24 cellular contexts compared by ENCODE assay signal in genomic region chr1:39620659-39621165, GRCh38. TPM values are rescaled to one million over a fixed set of nuclear protein-coding genes. Genes with fewer than 3 reads are reported as not detected.
"Had no signal": no experiment of that assay in that cellular context is flagged by ENCODE, and none has a peak within 500 bp of the region (broad histone marks: within the 10 kb centered on the region; RNA-seq: fewer than 3 reads in every experiment).

No MANE protein-coding gene starts in this region.

- ATAC-seq: activated CD8-positive, alpha-beta T cell treated with anti-CD3 and anti-CD28 coated beads, Interleukin-2, amount 10 ng/mL, durations not matched to agents 7 days and 5 days; WTC11 had no signal

- H3K36me3 ChIP-seq: breast epithelium, Peyer's patch had no signal

- H3K4me1 Mint-ChIP-seq: activated naive CD4-positive, alpha-beta T cell treated with anti-CD3 and anti-CD28 coated beads, Interleukin-2, amount 50 U/mL, for 24 hours; WTC11 had no signal

- H3K36me3 Mint-ChIP-seq: activated naive CD4-positive, alpha-beta T cell treated with anti-CD3 and anti-CD28 coated beads, Interleukin-2, amount 50 U/mL, for 24 hours; WTC11 had no signal

- H3K9me3 Mint-ChIP-seq: activated naive CD4-positive, alpha-beta T cell treated with anti-CD3 and anti-CD28 coated beads, Interleukin-2, amount 50 U/mL, for 24 hours; T-helper 1 cell treated with Interleukin-12 subunit alpha and Interleukin-12 subunit beta and Interleukin-4 antibody, amounts not matched to agents 30 μg/mL and 1 μg/mL, for 36 hours had no signal

- H3K4me1 ChIP-seq: breast epithelium, Peyer's patch had no signal

- H3K27ac ChIP-seq: breast epithelium, Peyer's patch, RWPE1 had no signal

- H3K27ac Mint-ChIP-seq: activated CD8-positive, alpha-beta T cell treated with anti-CD3 and anti-CD28 coated beads, Interleukin-2, amount 10 ng/mL, durations not matched to agents 7 days and 5 days; activated naive CD4-positive, alpha-beta T cell treated with anti-CD3 and anti-CD28 coated beads, Interleukin-2, amount 50 U/mL, for 24 hours; T-helper 1 cell treated with Interleukin-12 subunit alpha and Interleukin-12 subunit beta and Interleukin-4 antibody, amounts not matched to agents 30 μg/mL and 1 μg/mL, for 36 hours; WTC11 had no signal

- H3K4me3 Mint-ChIP-seq: activated CD8-positive, alpha-beta T cell treated with anti-CD3 and anti-CD28 coated beads, Interleukin-2, amount 10 ng/mL, durations not matched to agents 7 days and 5 days; activated naive CD4-positive, alpha-beta T cell treated with anti-CD3 and anti-CD28 coated beads, Interleukin-2, amount 50 U/mL, for 24 hours; T-helper 1 cell treated with Interleukin-12 subunit alpha and Interleukin-12 subunit beta and Interleukin-4 antibody, amounts not matched to agents 30 μg/mL and 1 μg/mL, for 36 hours; WTC11 had no signal

- DNase-seq: activated CD4-positive, alpha-beta T cell treated with anti-CD3 and anti-CD28 coated beads for 48 hours; activated CD4-positive, alpha-beta T cell treated with anti-CD3 and anti-CD28 coated beads, Interleukin-2, amount 50 U/mL, for 4 hours; activated CD4-positive, CD25-positive, alpha-beta regulatory T cell treated with anti-CD3 and anti-CD28 coated beads, Interleukin-2, amount 50 U/mL, for 72 hours; activated CD8-positive, alpha-beta memory T cell treated with anti-CD3 and anti-CD28 coated beads, Interleukin-2, amount 50 U/mL, for 48 hours; activated CD8-positive, alpha-beta T cell treated with anti-CD3 and anti-CD28 coated beads, Interleukin-2, amount 10 ng/mL, durations not matched to agents 7 days and 5 days; activated effector memory CD4-positive, alpha-beta T cell treated with Interleukin-2 at 50 U/mL for 16 hours; activated naive CD4-positive, alpha-beta T cell; activated T-cell treated with anti-CD3 and anti-CD28 coated beads, Interleukin-2, amount 50 U/mL, for 1 hour; aorta; MM.1S; NCI-H1105; NCI-H1436; NCI-H1694 treated with DMSO at 0.1 percent for 48 hours; NCI-H2029 treated with DMSO at 0.1 percent for 48 hours; NCI-H510A treated with DMSO at 0.1 percent for 48 hours; NCI-H69; Peyer's patch; SHP77 treated with DMSO at 0.1 percent for 48 hours had no signal

- H3K4me3 ChIP-seq: breast epithelium, Peyer's patch had no signal

- H3K9me3 ChIP-seq: breast epithelium, Peyer's patch had no signal

- H3K27me3 ChIP-seq: breast epithelium, Peyer's patch had no signal

RNA-seq across cellular contexts. Expression of gene HEYL, which starts 18.7 kb away (rescaled TPM):
- total RNA-seq: activated CD8-positive, alpha-beta T cell treated with anti-CD3 and anti-CD28 coated beads, Interleukin-2, amount 10 ng/mL, durations not matched to agents 7 days and 5 days; SK-MEL-5 had no signal

RNA-seq across cellular contexts. Expression of gene NT5C1A, which starts 51.2 kb away (rescaled TPM):
- total RNA-seq: activated CD8-positive, alpha-beta T cell treated with anti-CD3 and anti-CD28 coated beads, Interleukin-2, amount 10 ng/mL, durations not matched to agents 7 days and 5 days; Peyer's patch; WTC11 had no signal
